Comparison of ENCODE assay signal across 34 cellular contexts in the genomic region with DNA sequence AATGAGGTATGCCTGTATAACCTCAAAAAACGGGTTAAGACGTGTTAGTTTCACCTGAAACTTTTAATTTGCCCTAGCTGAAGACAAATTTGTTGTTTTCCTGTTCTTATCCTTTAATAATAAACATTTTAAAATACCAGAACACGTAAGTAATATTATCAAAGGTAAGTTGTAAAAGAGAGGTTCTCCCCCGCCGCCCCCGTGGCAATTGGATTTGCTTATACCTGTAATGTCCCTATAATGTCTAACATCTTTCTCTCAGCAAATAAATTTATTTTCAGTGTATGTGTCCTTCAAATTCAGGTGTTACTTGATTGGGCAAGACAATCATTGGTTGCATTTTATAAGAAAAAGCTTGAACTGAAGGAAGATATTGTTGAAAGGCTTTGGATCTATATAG.
"Had no signal": no experiment of that assay in that cellular context is flagged by ENCODE, and none has a peak within 500 bp of the region (broad histone marks: within the 10 kb centered on the region; RNA-seq: fewer than 3 reads in every experiment).

No MANE protein-coding gene starts in this region.

- H3K9me3 ChIP-seq: MG63 had no signal

- H3K4me3 ChIP-seq: MG63 had no signal

- H3K27me3 ChIP-seq: MG63 had no signal

- DNase-seq: Karpas-422, Kasumi-1, MG63, MM.1S, MV-4-11, NCI-H1048, NCI-H1092, NCI-H1092 treated with DMSO at 0.1 percent for 48 hours, NCI-H1105, NCI-H1105 treated with DMSO at 0.1 percent for 48 hours, NCI-H1417, NCI-H1417 treated with DMSO at 0.1 percent for 48 hours, NCI-H1436, NCI-H1436 treated with DMSO at 0.1 percent for 48 hours, NCI-H146, NCI-H1694, NCI-H1694 treated with DMSO at 0.1 percent for 48 hours, NCI-H187, NCI-H187 treated with DMSO at 0.1 percent for 48 hours, NCI-H1930, NCI-H2029, NCI-H2029 treated with DMSO at 0.1 percent for 48 hours, NCI-H2081, NCI-H2081 treated with DMSO at 0.1 percent for 48 hours, NCI-H2107, NCI-H2171, NCI-H2171 treated with DMSO at 0.1 percent for 48 hours, NCI-H2227 treated with DMSO at 0.1 percent for 48 hours, NCI-H226, NCI-H345, NCI-H446, NCI-H446 treated with DMSO at 0.1 percent for 48 hours, NCI-H510A, NCI-H510A treated with DMSO at 0.1 percent for 48 hours had no signal
